Comparison of ENCODE assay signal across 1 cellular context in genomic region chr4:139454111-139454600, GRCh38.
TF ChIP-seq lines count a peak whose summit lies in the region.

Gene RAB33B, plus strand, starts transcription at chr4:139454121. Its CDS starts 75 bp downstream, at chr4:139454196.

TF ChIP-seq in SK-N-SH, 30 proteins besides CTCF, POLR2A, EP300 and RAD21 (continued from another document):
- TF ChIP-seq USF2 (IDR thresholded peaks at IDR 0.05; ENCODE audit: borderline replicate concordance, low read depth, low read length) (no peak), TAF1 (IDR thresholded peaks at IDR 0.05; ENCODE audit: borderline replicate concordance, low read depth, low read length) (peak; percentile 70; the same call in 1 of the 2 replicates), MAX (IDR thresholded peaks at IDR 0.05; ENCODE audit: low read depth) (peak; percentile 12; the same call in 1 of the 2 replicates), GABPA (IDR thresholded peaks at IDR 0.05; ENCODE audit: low read depth) (no peak), GATA2 (CRISPR knock-in tag; IDR thresholded peaks at IDR 0.05) (0 out of 2 replicates have a peak, but pooled peaks have one; percentile 12), CHD2 (IDR thresholded peaks at IDR 0.05; ENCODE audit: low read length, partially characterized antibody) (no peak), EZH2phosphoT487 (IDR thresholded peaks at IDR 0.05; ENCODE audit: borderline replicate concordance, low read depth) (no peak), NFIC (IDR thresholded peaks at IDR 0.05; ENCODE audit: borderline replicate concordance) (no peak), POLR2AphosphoS5 (IDR thresholded peaks at IDR 0.05; ENCODE audit: low read depth, low read length) (no peak)
- TF ChIP-seq, protein P1, sequence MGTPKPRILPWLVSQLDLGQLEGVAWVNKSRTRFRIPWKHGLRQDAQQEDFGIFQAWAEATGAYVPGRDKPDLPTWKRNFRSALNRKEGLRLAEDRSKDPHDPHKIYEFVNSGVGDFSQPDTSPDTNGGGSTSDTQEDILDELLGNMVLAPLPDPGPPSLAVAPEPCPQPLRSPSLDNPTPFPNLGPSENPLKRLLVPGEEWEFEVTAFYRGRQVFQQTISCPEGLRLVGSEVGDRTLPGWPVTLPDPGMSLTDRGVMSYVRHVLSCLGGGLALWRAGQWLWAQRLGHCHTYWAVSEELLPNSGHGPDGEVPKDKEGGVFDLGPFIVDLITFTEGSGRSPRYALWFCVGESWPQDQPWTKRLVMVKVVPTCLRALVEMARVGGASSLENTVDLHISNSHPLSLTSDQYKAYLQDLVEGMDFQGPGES (IDR thresholded peaks at IDR 0.05; ENCODE audit: low read depth, low read length), result no peak
TF ChIP-seq in SK-N-SH: peak in this region for 5.
